ENCODE assay signal across 1 cellular context in genomic region chr14:103016071-103016470, GRCh38.
TF ChIP-seq lines count a peak whose summit lies in the region.

No MANE protein-coding gene starts in this region.

TF ChIP-seq in GM23338, 12 proteins besides CTCF, POLR2A, EP300 and RAD21:
- no peak for TF ChIP-seq ZNF462 (CRISPR knock-in tag; IDR thresholded peaks at IDR 0.05)
- TF ChIP-seq EZH2phosphoT487 (IDR thresholded peaks at IDR 0.05; ENCODE audit: unreplicated experiment): no peak
- no peak for TF ChIP-seq POLR2AphosphoS5 (IDR thresholded peaks at IDR 0.05; ENCODE audit: low read depth)
- no peak for TF ChIP-seq CREB1 (CRISPR knock-in tag; IDR thresholded peaks at IDR 0.05; ENCODE audit: low read depth)
- TF ChIP-seq EZH2 (IDR thresholded peaks at IDR 0.05; ENCODE audit: low read depth, unreplicated experiment): no peak
- TF ChIP-seq ZNF331 (CRISPR knock-in tag; IDR thresholded peaks at IDR 0.05; ENCODE audit: low read depth): no peak
- no peak for TF ChIP-seq NANOG (IDR thresholded peaks at IDR 0.05; ENCODE audit: borderline replicate concordance)
- no peak for TF ChIP-seq ETS1 (IDR thresholded peaks at IDR 0.05)
- TF ChIP-seq ZNF114 (CRISPR knock-in tag; IDR thresholded peaks at IDR 0.05): no peak
- TF ChIP-seq REST (IDR thresholded peaks at IDR 0.05; ENCODE audit: unreplicated experiment): no peak
- no peak for TF ChIP-seq JUNB (IDR thresholded peaks at IDR 0.05; ENCODE audit: unreplicated experiment)
- no peak for TF ChIP-seq STAT1 (IDR thresholded peaks at IDR 0.05; ENCODE audit: unreplicated experiment)
